8 cellular contexts compared by ENCODE assay signal in genomic region chr18:10526211-10526949, GRCh38. TPM values are rescaled to one million over a fixed set of nuclear protein-coding genes. Genes with fewer than 3 reads are reported as not detected.
DNase-seq lines count a peak whose midpoint lies in the region; ATAC-seq and TF ChIP-seq lines count a peak whose summit lies in the region.

No MANE protein-coding gene starts in this region.

- H3K27me3 Mint-ChIP-seq in activated naive CD8-positive, alpha-beta T cell treated with anti-CD3 and anti-CD28 coated beads, Interleukin-2, amount 10 ng/mL, durations not matched to agents 7 days and 5 days: peaks cover 4% of the 10 kb centered on the region

- no peak for TF ChIP-seq EP300 in sigmoid colon (IDR thresholded peaks at IDR 0.05)

- peak overlapping the region; percentile 98 for H3K4me3 Mint-ChIP-seq in activated naive CD8-positive, alpha-beta T cell treated with anti-CD3 and anti-CD28 coated beads, Interleukin-2, amount 10 ng/mL, durations not matched to agents 7 days and 5 days

- H3K36me3 ChIP-seq in right atrium auricular region: no peaks in the 10 kb centered on the region
- peaks cover 0 to 5% (median 0%) of the 10 kb centered on the region in 4 donors for H3K36me3 ChIP-seq in sigmoid colon

- H3K4me3 ChIP-seq in right atrium auricular region (peak overlapping the region; percentile 89 to 100), sigmoid colon (peak overlapping the region; percentile 78 to 93 (median 87))

- no peaks in the 10 kb centered on the region for H3K9me3 Mint-ChIP-seq in activated naive CD8-positive, alpha-beta T cell treated with anti-CD3 and anti-CD28 coated beads, Interleukin-2, amount 10 ng/mL, durations not matched to agents 7 days and 5 days

- ATAC-seq in GM19025 (IDR thresholded peaks at IDR 0.05; ENCODE audit: low read depth, unreplicated experiment) (peak; percentile 47), HG03196 (IDR thresholded peaks at IDR 0.05; ENCODE audit: unreplicated experiment) (peak; percentile 67)
- peak; percentile 75 for ATAC-seq in activated naive CD8-positive, alpha-beta T cell treated with anti-CD3 and anti-CD28 coated beads, Interleukin-2, amount 10 ng/mL, durations not matched to agents 7 days and 5 days (ENCODE audit: low read depth)

- H3K27me3 ChIP-seq in right atrium auricular region (no peaks in the 10 kb centered on the region), sigmoid colon (no peaks in the 10 kb centered on the region)

- intact Hi-C loops in sigmoid colon (cut with DNase I): loop anchor here (10.0 kb wide), 1 partner anchor 912 kb away; the partner anchor contains the start of gene PPP4R1

- TF ChIP-seq POLR2A in sigmoid colon (IDR thresholded peaks at IDR 0.05): no peak

- H3K4me1 ChIP-seq in right atrium auricular region (peaks cover 0 to 51% of the 10 kb centered on the region in 2 donors), sigmoid colon (peaks cover 0 to 50% (median 33%) of the 10 kb centered on the region in 4 donors)

- peaks cover 32% of the 10 kb centered on the region for H3K4me1 Mint-ChIP-seq in activated naive CD8-positive, alpha-beta T cell treated with anti-CD3 and anti-CD28 coated beads, Interleukin-2, amount 10 ng/mL, durations not matched to agents 7 days and 5 days

- POLR2A ChIA-PET in RWPE1 (lab: Yijun Ruan, JAX; ENCODE audit: low non-redundant PET): interaction anchor here (0.8 kb wide), 1 partner anchor 597 kb away, joined by 4 read pairs; no protein-coding TSS in a partner anchor
- POLR2A ChIA-PET in activated naive CD8-positive, alpha-beta T cell treated with anti-CD3 and anti-CD28 coated beads, Interleukin-2, amount 10 ng/mL, durations not matched to agents 7 days and 5 days (lab: Charles Lee): interaction anchor here (1.0 to 1.4 kb wide), 2 partner anchors 9 to 611 kb away, joined by 3 to 4 read pairs; no protein-coding TSS in a partner anchor

- CTCF ChIA-PET in RWPE1 (lab: Yijun Ruan, JAX): no interaction called here

- peaks cover 4% of the 10 kb centered on the region for H3K36me3 Mint-ChIP-seq in activated naive CD8-positive, alpha-beta T cell treated with anti-CD3 and anti-CD28 coated beads, Interleukin-2, amount 10 ng/mL, durations not matched to agents 7 days and 5 days

- peak; percentile 75 for DNase-seq in CD1c-positive myeloid dendritic cell (ENCODE audit: extremely low spot score)
- peak; percentile 60 for DNase-seq in RWPE1 (ENCODE audit: low spot score)
- DNase-seq in activated naive CD8-positive, alpha-beta T cell treated with anti-CD3 and anti-CD28 coated beads, Interleukin-2, amount 10 ng/mL, durations not matched to agents 7 days and 5 days: peak; percentile 80
- DNase-seq in right atrium auricular region (ENCODE audit: low spot score): no peak
- DNase-seq in sigmoid colon: peak; percentile 81
- no peak for DNase-seq in NCI-H524 treated with DMSO at 0.1 percent for 48 hours (lab: John Stamatoyannopoulos, UW)

- WGBS in sigmoid colon, 2 donors: 1 to 2% methylated on average over 42 of the region's 42 CpGs

- peak overlapping the region; percentile 86 for H3K27ac ChIP-seq in RWPE1
- peak overlapping the region; percentile 97 to 99 for H3K27ac ChIP-seq in right atrium auricular region
- H3K27ac ChIP-seq in sigmoid colon: peak overlapping the region; percentile 91 to 95 (median 92)

- peak overlapping the region; percentile 90 for H3K27ac Mint-ChIP-seq in activated naive CD8-positive, alpha-beta T cell treated with anti-CD3 and anti-CD28 coated beads, Interleukin-2, amount 10 ng/mL, durations not matched to agents 7 days and 5 days

- no peaks in the 10 kb centered on the region for H3K9me3 ChIP-seq in right atrium auricular region
- H3K9me3 ChIP-seq in sigmoid colon: no peaks in the 10 kb centered on the region

- TF ChIP-seq CTCF in RWPE1 (conservative IDR thresholded peaks at IDR 0.05; ENCODE audit: low read depth) (no peak), right atrium auricular region (IDR thresholded peaks at IDR 0.05) (no peak), sigmoid colon (IDR thresholded peaks at IDR 0.05) (no peak)

RNA-seq across cellular contexts. Expression of gene NAPG, which starts 0.6 kb away (rescaled TPM):
- 10 to 100 TPM; 28.7 to 29.8 TPM for total RNA-seq in activated naive CD8-positive, alpha-beta T cell treated with anti-CD3 and anti-CD28 coated beads, Interleukin-2, amount 10 ng/mL, durations not matched to agents 7 days and 5 days
- 10 to 100 TPM; 39.0 to 43.5 TPM for total RNA-seq in right atrium auricular region
- 10 to 100 TPM; 33.7 to 43.5 (median 36.8) TPM for total RNA-seq in sigmoid colon
- polyA plus RNA-seq in sigmoid colon: 10 to 100 TPM; 15.0 to 30.3 (median 24.6) TPM

Comparison
In these comparisons a context has a peak if more than half of its experiments do, and no peak if none do; other contexts are left out.
1. DNase-seq: peak in CD1c-positive myeloid dendritic cell (single experiment), RWPE1 (single experiment), activated naive CD8-positive, alpha-beta T cell treated with anti-CD3 and anti-CD28 coated beads, Interleukin-2, amount 10 ng/mL, durations not matched to agents 7 days and 5 days (single experiment) and sigmoid colon (single experiment); none in right atrium auricular region (single experiment) and NCI-H524 treated with DMSO at 0.1 percent for 48 hours (single experiment).
2. Peak in every context shown above with its lines, with median percentiles within 50 percentile points of each other: ATAC-seq and H3K27ac ChIP-seq.